In the genomic region with DNA sequence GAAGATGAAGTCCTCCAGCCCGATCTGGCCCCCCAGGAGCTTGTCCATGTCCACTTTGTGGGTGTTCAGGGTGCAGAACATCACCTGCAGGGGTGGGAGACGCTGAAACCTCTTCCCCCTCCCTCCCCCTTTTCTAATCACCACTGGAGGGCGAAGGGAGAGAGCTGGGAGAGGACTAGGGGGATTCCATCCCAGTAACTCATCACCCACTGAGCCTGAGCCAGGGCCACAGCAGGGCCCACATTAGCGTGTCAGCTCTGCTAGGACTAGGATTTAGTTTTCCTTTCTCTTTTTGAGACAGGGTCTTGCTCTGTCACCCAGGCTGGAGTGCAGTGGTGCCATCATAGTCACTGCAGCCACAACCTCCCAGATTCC, we compare ENCODE assay signal across 3 cellular contexts.
A peak's percentile ranks its signal among the peaks of the same experiment; 100 is the strongest.
TF ChIP-seq lines count a peak whose summit lies in the region.

No MANE protein-coding gene starts in this region.

TF ChIP-seq in SK-N-SH, 30 proteins besides CTCF, POLR2A, EP300 and RAD21:
- TF ChIP-seq TEAD4 (IDR thresholded peaks at IDR 0.05; ENCODE audit: borderline replicate concordance, insufficient read depth), result no peak
- no peak for TF ChIP-seq YY1 (IDR thresholded peaks at IDR 0.05; ENCODE audit: low read depth)

TF ChIP-seq in SK-N-SH treated with all-trans-retinoic acid at 6 μM for 48 hours, 23 proteins besides CTCF, POLR2A, EP300 and RAD21:
- TF ChIP-seq SNAI2 (CRISPR knock-in tag; IDR thresholded peaks at IDR 0.05), result no peak
- TF ChIP-seq, protein P1, sequence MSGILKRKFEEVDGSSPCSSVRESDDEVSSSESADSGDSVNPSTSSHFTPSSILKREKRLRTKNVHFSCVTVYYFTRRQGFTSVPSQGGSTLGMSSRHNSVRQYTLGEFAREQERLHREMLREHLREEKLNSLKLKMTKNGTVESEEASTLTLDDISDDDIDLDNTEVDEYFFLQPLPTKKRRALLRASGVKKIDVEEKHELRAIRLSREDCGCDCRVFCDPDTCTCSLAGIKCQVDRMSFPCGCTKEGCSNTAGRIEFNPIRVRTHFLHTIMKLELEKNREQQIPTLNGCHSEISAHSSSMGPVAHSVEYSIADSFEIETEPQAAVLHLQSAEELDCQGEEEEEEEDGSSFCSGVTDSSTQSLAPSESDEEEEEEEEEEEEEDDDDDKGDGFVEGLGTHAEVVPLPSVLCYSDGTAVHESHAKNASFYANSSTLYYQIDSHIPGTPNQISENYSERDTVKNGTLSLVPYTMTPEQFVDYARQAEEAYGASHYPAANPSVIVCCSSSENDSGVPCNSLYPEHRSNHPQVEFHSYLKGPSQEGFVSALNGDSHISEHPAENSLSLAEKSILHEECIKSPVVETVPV (CRISPR knock-in tag; IDR thresholded peaks at IDR 0.05), result no peak
- no peak for TF ChIP-seq ZNF8 (CRISPR knock-in tag; IDR thresholded peaks at IDR 0.05)
- no peak for TF ChIP-seq ISL1 (CRISPR knock-in tag; IDR thresholded peaks at IDR 0.05)
- no peak for TF ChIP-seq RARB (CRISPR knock-in tag; IDR thresholded peaks at IDR 0.05)
- no peak for TF ChIP-seq ZNF565 (CRISPR knock-in tag; conservative IDR thresholded peaks at IDR 0.05; ENCODE audit: low read depth)

TF ChIP-seq in IMR-90, 13 proteins besides CTCF, POLR2A, EP300 and RAD21:
- no peak for TF ChIP-seq RFX5 (IDR thresholded peaks at IDR 0.05; ENCODE audit: low read depth, low read length)
- no peak for TF ChIP-seq FOS (IDR thresholded peaks at IDR 0.05; ENCODE audit: low read depth, low read length)
- no peak for TF ChIP-seq RCOR1 (IDR thresholded peaks at IDR 0.05; ENCODE audit: insufficient replicate concordance, low read length)
- TF ChIP-seq MAZ (IDR thresholded peaks at IDR 0.05; ENCODE audit: borderline replicate concordance, low read depth, low read length), result peak; percentile 51; the same call in 1 of the 2 replicates
TF ChIP-seq in IMR-90: peak in this region for 1.
